Comparison of ENCODE assay signal across 31 cellular contexts in the genomic region with DNA sequence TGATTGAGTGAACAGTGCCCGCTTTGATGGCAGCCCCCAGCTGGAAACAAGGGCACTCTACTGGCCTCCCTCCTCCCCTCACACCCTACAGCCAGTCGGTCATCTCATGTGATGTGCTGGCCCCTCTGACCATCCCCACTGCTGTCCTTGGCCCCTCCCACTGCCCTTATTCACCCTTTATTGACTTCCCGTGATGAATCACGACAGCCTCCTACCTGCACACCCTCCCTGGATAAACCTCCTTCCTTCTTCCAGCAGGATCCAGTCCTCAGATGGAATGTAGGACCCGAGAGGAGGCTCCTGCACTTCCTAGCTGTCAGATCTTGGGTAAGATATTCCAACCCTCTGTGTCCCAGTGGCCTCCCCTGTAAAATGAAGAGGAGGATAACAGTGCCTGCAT.
"Had no signal": no experiment of that assay in that cellular context is flagged by ENCODE, and none has a peak within 500 bp of the region (broad histone marks: within the 10 kb centered on the region; RNA-seq: fewer than 3 reads in every experiment).

No MANE protein-coding gene starts in this region.

- H3K4me1 Mint-ChIP-seq: activated CD4-positive, alpha-beta T cell treated with anti-CD3 and anti-CD28 coated beads for 36 hours; activated CD4-positive, alpha-beta T cell treated with anti-CD3 and anti-CD28 coated beads, Interleukin-2, amount 10 ng/mL, durations not matched to agents 24 days and 14 days; activated CD8-positive, alpha-beta memory T cell treated with anti-CD3 and anti-CD28 coated beads, Interleukin-2, amount 10 ng/mL, durations not matched to agents 7 days and 5 days had no signal

- H3K9me3 Mint-ChIP-seq: activated CD4-positive, alpha-beta memory T cell treated with anti-CD3 and anti-CD28 coated beads for 36 hours; activated CD4-positive, alpha-beta T cell treated with anti-CD3 and anti-CD28 coated beads, Interleukin-2, amount 10 ng/mL, durations not matched to agents 24 days and 14 days; activated T-helper 2 cell treated with anti-CD3 and anti-CD28 coated beads, Interferon-gamma antibody, Interleukin-2, Interleukin-4, amounts not matched to agents 10 μg/mL and 5 μg/mL and 100 μg/mL, durations not matched to agents 14 hours and 24 hours and 36 hours had no signal

- H3K27ac ChIP-seq: body of pancreas, coronary artery, dorsolateral prefrontal cortex, foreskin keratinocyte, gastrocnemius medialis, heart left ventricle had no signal

- H3K36me3 ChIP-seq: gastrocnemius medialis, heart left ventricle had no signal

- H3K4me1 ChIP-seq: body of pancreas, foreskin keratinocyte, gastrocnemius medialis had no signal

- H3K4me3 ChIP-seq: body of pancreas, coronary artery, dorsolateral prefrontal cortex, gastrocnemius medialis, heart left ventricle had no signal

- H3K4me3 Mint-ChIP-seq: activated CD4-positive, alpha-beta memory T cell treated with anti-CD3 and anti-CD28 coated beads for 36 hours; activated CD4-positive, alpha-beta T cell treated with anti-CD3 and anti-CD28 coated beads for 36 hours; activated CD4-positive, alpha-beta T cell treated with anti-CD3 and anti-CD28 coated beads, Interleukin-2, amount 10 ng/mL, durations not matched to agents 24 days and 14 days; activated CD8-positive, alpha-beta memory T cell treated with anti-CD3 and anti-CD28 coated beads, Interleukin-2, amount 10 ng/mL, durations not matched to agents 7 days and 5 days; activated CD8-positive, alpha-beta T cell treated with anti-CD3 and anti-CD28 coated beads, Interleukin-2, amount 10 ng/mL, durations not matched to agents 7 days and 5 days; activated naive CD8-positive, alpha-beta T cell; activated T-helper 1 cell treated with anti-CD3 and anti-CD28 coated beads, Interleukin-12 subunit alpha, Interleukin-12 subunit beta, Interleukin-2, Interleukin-4 antibody, amounts not matched to agents 30 ng/mL and 10 ng/mL and 1 ng/mL, durations not matched to agents 14 hours and 24 hours and 36 hours; dendritic cell treated with granulocyte-macrophage colony-stimulating factor and Interleukin-4, amounts not matched to agents 40 ng/mL and 50 ng/mL, for 4 days; endodermal cell had no signal

- H3K27ac Mint-ChIP-seq: activated CD4-positive, alpha-beta memory T cell treated with anti-CD3 and anti-CD28 coated beads for 36 hours; activated CD4-positive, alpha-beta T cell treated with anti-CD3 and anti-CD28 coated beads for 36 hours; activated CD4-positive, alpha-beta T cell treated with anti-CD3 and anti-CD28 coated beads, Interleukin-2, amount 10 ng/mL, durations not matched to agents 24 days and 14 days; activated CD8-positive, alpha-beta memory T cell treated with anti-CD3 and anti-CD28 coated beads, Interleukin-2, amount 10 ng/mL, durations not matched to agents 7 days and 5 days; activated CD8-positive, alpha-beta T cell treated with anti-CD3 and anti-CD28 coated beads, Interleukin-2, amount 10 ng/mL, durations not matched to agents 7 days and 5 days; activated naive CD8-positive, alpha-beta T cell; activated T-helper 1 cell treated with anti-CD3 and anti-CD28 coated beads, Interleukin-12 subunit alpha, Interleukin-12 subunit beta, Interleukin-2, Interleukin-4 antibody, amounts not matched to agents 30 ng/mL and 10 ng/mL and 1 ng/mL, durations not matched to agents 14 hours and 24 hours and 36 hours; activated T-helper 2 cell treated with anti-CD3 and anti-CD28 coated beads, Interferon-gamma antibody, Interleukin-2, Interleukin-4, amounts not matched to agents 10 μg/mL and 5 μg/mL and 100 μg/mL, durations not matched to agents 14 hours and 24 hours and 36 hours; dendritic cell treated with granulocyte-macrophage colony-stimulating factor and Interleukin-4, amounts not matched to agents 40 ng/mL and 50 ng/mL, for 4 days; endodermal cell had no signal

- H3K27me3 ChIP-seq: body of pancreas, foreskin keratinocyte, gastrocnemius medialis, heart left ventricle had no signal

- H3K9me3 ChIP-seq: body of pancreas, gastrocnemius medialis had no signal

- DNase-seq: activated CD4-positive, alpha-beta memory T cell treated with anti-CD3 and anti-CD28 coated beads for 36 hours; activated CD4-positive, alpha-beta T cell treated with anti-CD3 and anti-CD28 coated beads for 36 hours; activated CD4-positive, alpha-beta T cell treated with anti-CD3 and anti-CD28 coated beads, Interleukin-2, amount 10 ng/mL, durations not matched to agents 24 days and 14 days; activated CD4-positive, CD25-positive, alpha-beta regulatory T cell; activated CD4-positive, CD25-positive, alpha-beta regulatory T cell treated with anti-CD3 and anti-CD28 coated beads, Interleukin-2, amount 50 U/mL, for 72 hours; activated CD8-positive, alpha-beta memory T cell treated with anti-CD3 and anti-CD28 coated beads, Interleukin-2, amount 10 ng/mL, durations not matched to agents 7 days and 5 days; activated CD8-positive, alpha-beta memory T cell treated with anti-CD3 and anti-CD28 coated beads, Interleukin-2, amount 50 U/mL, for 4 hours; activated CD8-positive, alpha-beta T cell treated with anti-CD3 and anti-CD28 coated beads, Interleukin-2, amount 10 ng/mL, durations not matched to agents 7 days and 5 days; activated gamma-delta T cell; activated naive CD4-positive, alpha-beta T cell; activated naive CD4-positive, alpha-beta T cell treated with anti-CD3 and anti-CD28 coated beads, Interleukin-2, amount 50 U/mL, for 16 hours; activated T-cell treated with anti-CD3 and anti-CD28 coated beads, Interleukin-2, amount 50 U/mL, for 1 hour; activated T-cell treated with anti-CD3 and anti-CD28 coated beads, Interleukin-2, amount 50 U/mL, for 48 hours; amniotic stem cell; anterior cingulate cortex; body of pancreas; caudate nucleus; cerebellar nuclear complex; dorsolateral prefrontal cortex; effector memory CD4-positive, alpha-beta T cell; endodermal cell; foreskin keratinocyte; gastrocnemius medialis; glutamatergic neuron; heart left ventricle; T-helper 2 cell had no signal

- H3K36me3 Mint-ChIP-seq: activated CD4-positive, alpha-beta memory T cell treated with anti-CD3 and anti-CD28 coated beads for 36 hours; activated CD8-positive, alpha-beta memory T cell treated with anti-CD3 and anti-CD28 coated beads, Interleukin-2, amount 10 ng/mL, durations not matched to agents 7 days and 5 days; activated naive CD8-positive, alpha-beta T cell had no signal

- H3K27me3 Mint-ChIP-seq: activated CD4-positive, alpha-beta memory T cell treated with anti-CD3 and anti-CD28 coated beads for 36 hours; activated CD4-positive, alpha-beta T cell treated with anti-CD3 and anti-CD28 coated beads, Interleukin-2, amount 10 ng/mL, durations not matched to agents 24 days and 14 days; activated CD8-positive, alpha-beta memory T cell treated with anti-CD3 and anti-CD28 coated beads, Interleukin-2, amount 10 ng/mL, durations not matched to agents 7 days and 5 days; dendritic cell treated with granulocyte-macrophage colony-stimulating factor and Interleukin-4, amounts not matched to agents 40 ng/mL and 50 ng/mL, for 4 days had no signal
